In the genomic region with DNA sequence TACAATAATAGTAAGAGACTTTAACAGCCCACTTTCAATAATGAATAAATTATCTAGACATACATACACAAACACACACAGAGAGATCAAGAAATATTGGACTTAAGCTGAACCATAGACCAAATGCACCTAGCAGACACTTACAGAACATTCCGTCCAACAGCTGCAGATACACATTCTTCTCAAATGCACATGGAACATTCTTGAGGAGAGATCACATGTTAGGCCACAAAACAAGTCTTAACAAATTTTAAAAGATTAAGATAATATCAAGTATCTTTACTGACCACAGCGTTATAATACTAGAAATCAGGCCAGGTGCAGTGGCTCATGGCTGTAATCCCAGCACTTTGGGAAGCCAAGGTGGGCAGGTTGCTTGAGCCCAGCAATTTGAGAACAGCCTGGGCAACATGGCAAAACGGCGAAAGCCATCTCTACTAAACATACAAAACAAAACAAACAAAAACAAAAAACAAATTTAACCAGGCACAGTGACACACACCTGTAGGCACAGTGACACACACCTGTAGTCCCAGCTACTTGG, we compare ENCODE assay signal across 25 cellular contexts. TPM values are rescaled to one million over a fixed set of nuclear protein-coding genes. Genes with fewer than 3 reads are reported as not detected.
"Had no signal": no experiment of that assay in that cellular context is flagged by ENCODE, and none has a peak within 500 bp of the region (broad histone marks: within the 10 kb centered on the region; RNA-seq: fewer than 3 reads in every experiment).

No MANE protein-coding gene starts in this region.

- H3K4me2 ChIP-seq: SK-N-SH had no signal

- H3K9me3 ChIP-seq: adrenal gland, MG63, Peyer's patch, SK-N-SH had no signal

- H3K36me3 ChIP-seq: adrenal gland, MG63, Peyer's patch, SJCRH30 had no signal

- H3K27me3 ChIP-seq: adrenal gland, MG63, Peyer's patch, SJCRH30 had no signal

- H3K4me3 ChIP-seq: adrenal gland, MG63, Peyer's patch, SJCRH30 had no signal

- H3K4me1 ChIP-seq: adrenal gland, Peyer's patch had no signal

- H3K9me2 ChIP-seq: SK-N-SH had no signal

- DNase-seq: activated CD4-positive, alpha-beta T cell treated with anti-CD3 and anti-CD28 coated beads for 4 hours; activated CD8-positive, alpha-beta memory T cell treated with anti-CD3 and anti-CD28 coated beads, Interleukin-2, amount 50 U/mL, for 4 hours; activated CD8-positive, alpha-beta T cell treated with anti-CD3 and anti-CD28 coated beads for 36 hours; activated naive CD4-positive, alpha-beta T cell treated with anti-CD3 and anti-CD28 coated beads, Interleukin-2, amount 50 U/mL, for 16 hours; activated naive CD8-positive, alpha-beta T cell treated with anti-CD3 and anti-CD28 coated beads, Interleukin-2, amount 10 ng/mL, durations not matched to agents 7 days and 5 days; activated T-cell treated with anti-CD3 and anti-CD28 coated beads, Interleukin-2, amount 50 U/mL, for 72 hours; adrenal gland; aorta; MG63; MV-4-11; NCI-H1092 treated with DMSO at 0.1 percent for 48 hours; NCI-H1417 treated with DMSO at 0.1 percent for 48 hours; NCI-H1694; NCI-H2029; NCI-H345; NCI-H510A; NCI-H526 treated with DMSO at 0.1 percent for 48 hours; NCI-H82; Peyer's patch; Right ventricle myocardium superior; SK-N-SH had no signal

- ATAC-seq: activated CD4-positive, CD25-positive, alpha-beta regulatory T cell treated with anti-CD3 and anti-CD28 coated beads, Interleukin-2, amount 50 U/mL, for 24 hours; activated CD8-positive, alpha-beta T cell treated with anti-CD3 and anti-CD28 coated beads for 36 hours; activated T-cell treated with anti-CD3 and anti-CD28 coated beads, Interleukin-2, amount 50 U/mL, for 72 hours had no signal

- H3K9ac ChIP-seq: SK-N-SH had no signal

- H3K27ac ChIP-seq: adrenal gland, Peyer's patch, RWPE1, SJCRH30 had no signal

RNA-seq across cellular contexts. Expression of a gene that starts 7.4 kb away (rescaled TPM):
- total RNA-seq: activated naive CD8-positive, alpha-beta T cell treated with anti-CD3 and anti-CD28 coated beads, Interleukin-2, amount 10 ng/mL, durations not matched to agents 7 days and 5 days; activated T-helper 2 cell treated with anti-CD3 and anti-CD28 coated beads, Interferon-gamma antibody, Interleukin-2, Interleukin-4, amounts not matched to agents 10 μg/mL and 5 μg/mL and 100 μg/mL, durations not matched to agents 14 hours and 24 hours and 36 hours; adrenal gland; aorta; Right ventricle myocardium superior; SJCRH30 had no signal

RNA-seq across cellular contexts. Expression of a gene that starts 30.8 kb away (rescaled TPM):
- total RNA-seq: activated CD8-positive, alpha-beta T cell treated with anti-CD3 and anti-CD28 coated beads for 36 hours; activated naive CD8-positive, alpha-beta T cell treated with anti-CD3 and anti-CD28 coated beads, Interleukin-2, amount 10 ng/mL, durations not matched to agents 7 days and 5 days; activated T-cell treated with anti-CD3 and anti-CD28 coated beads, Interleukin-2, amount 50 U/mL, for 72 hours; activated T-helper 2 cell treated with anti-CD3 and anti-CD28 coated beads, Interferon-gamma antibody, Interleukin-2, Interleukin-4, amounts not matched to agents 10 μg/mL and 5 μg/mL and 100 μg/mL, durations not matched to agents 14 hours and 24 hours and 36 hours; adrenal gland; aorta; Right ventricle myocardium superior; SJCRH30 had no signal
- polyA plus RNA-seq: adrenal gland had no signal
